1 cellular context compared by ENCODE assay signal in genomic region chr1:156241926-156242325, GRCh38.
TF ChIP-seq lines count a peak whose summit lies in the region.

Gene BGLAP, plus strand, starts transcription at chr1:156242184. Its CDS starts 48 bp downstream, at chr1:156242232.

TF ChIP-seq in H1, 55 proteins besides CTCF, POLR2A, EP300 and RAD21:
- TF ChIP-seq SP1 (IDR thresholded peaks at IDR 0.05; ENCODE audit: low read depth, low read length) = no peak
- TF ChIP-seq HDAC2 (IDR thresholded peaks at IDR 0.05; ENCODE audit: borderline replicate concordance in 1 of 2, low read depth in 2 of 2, low read length in 2 of 2) = no peak
- no peak for TF ChIP-seq EGR1 (IDR thresholded peaks at IDR 0.05; ENCODE audit: borderline replicate concordance, low read depth, low read length)
- TF ChIP-seq RFX5 (IDR thresholded peaks at IDR 0.05; ENCODE audit: borderline replicate concordance, low read depth, low read length) = no peak
- TF ChIP-seq YY1 (IDR thresholded peaks at IDR 0.05; ENCODE audit: low read depth, low read length) = no peak
- TF ChIP-seq GTF2F1 (IDR thresholded peaks at IDR 0.05; ENCODE audit: borderline replicate concordance, low read depth, low read length) = no peak
- no peak for TF ChIP-seq CHD1 (IDR thresholded peaks at IDR 0.05; ENCODE audit: low read depth, low read length)
- TF ChIP-seq CEBPB (IDR thresholded peaks at IDR 0.05; ENCODE audit: low read depth, low read length) = no peak
